In the genomic region with DNA sequence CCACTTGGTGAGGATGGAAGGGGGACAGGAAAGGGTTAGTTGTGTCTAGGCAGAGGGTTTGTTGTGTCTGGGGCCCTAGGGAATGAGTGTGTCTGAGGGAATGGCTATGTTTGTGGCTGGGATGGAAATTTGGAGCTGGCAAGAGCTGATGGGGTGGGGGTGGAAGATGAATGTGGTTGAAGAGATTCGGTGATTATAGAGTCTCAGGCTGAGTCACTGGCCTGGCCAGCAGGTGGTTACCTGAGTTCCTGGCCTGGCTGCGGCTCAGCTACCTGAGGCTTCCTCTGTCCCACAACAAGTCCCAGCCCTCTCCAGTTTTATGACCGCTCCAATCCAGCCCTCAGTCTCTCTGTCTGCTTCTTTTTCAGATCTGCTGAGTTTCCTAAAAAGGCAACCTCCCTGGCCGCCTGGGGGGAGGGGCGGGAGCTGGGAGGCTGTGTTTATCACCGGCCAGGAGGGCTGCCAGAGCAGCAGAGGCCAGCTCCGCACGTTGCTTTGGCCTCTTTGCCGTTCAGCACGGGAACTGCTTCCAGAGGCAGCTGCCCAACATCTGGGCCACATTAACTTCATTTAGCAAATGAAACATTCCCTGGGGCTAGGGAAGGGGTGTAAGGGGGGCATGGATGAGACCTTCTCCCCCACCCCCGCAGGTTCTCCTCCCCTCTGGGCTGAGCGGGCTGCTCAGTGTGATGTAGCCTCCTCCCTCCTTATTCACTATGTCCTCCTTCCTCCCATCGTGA, we compare ENCODE assay signal across 10 cellular contexts. TPM values are rescaled to one million over a fixed set of nuclear protein-coding genes. Genes with fewer than 3 reads are reported as not detected.
DNase-seq lines count a peak whose midpoint lies in the region; ATAC-seq and TF ChIP-seq lines count a peak whose summit lies in the region.
"Had no signal": no experiment of that assay in that cellular context is flagged by ENCODE, and none has a peak within 500 bp of the region (broad histone marks: within the 10 kb centered on the region; RNA-seq: fewer than 3 reads in every experiment).

No MANE protein-coding gene starts in this region.

- H3K27me3 ChIP-seq in left lung: no peaks in the 10 kb centered on the region
- H3K27me3 ChIP-seq in thyroid gland: no peaks in the 10 kb centered on the region

- H3K27ac ChIP-seq in left lung (peak overlapping the region; percentile 38 to 61), thyroid gland (peak overlapping the region; percentile 99)
- H3K27ac ChIP-seq: neutrophil had no signal

- TF ChIP-seq POLR2A in thyroid gland (IDR thresholded peaks at IDR 0.05): peak in 1 of 2 donors; percentile 72

- TF ChIP-seq CTCF in choroid plexus epithelial cell (conservative IDR thresholded peaks at IDR 0.05; ENCODE audit: low read depth, low read length) (no peak), left lung (IDR thresholded peaks at IDR 0.05) (no peak), thyroid gland (IDR thresholded peaks at IDR 0.05) (peak in 2 of 6 experiments; percentile 21 to 38)

- no peak overlapping the region for H3K4me3 ChIP-seq in choroid plexus epithelial cell (ENCODE audit: low read depth, low read length)
- no peak overlapping the region for H3K4me3 ChIP-seq in left lung
- H3K4me3 ChIP-seq in thyroid gland (replicated peaks in 1 of 3): no peak overlapping the region
- H3K4me3 ChIP-seq: HAP-1 had no signal

- no peaks in the 10 kb centered on the region for H3K36me3 ChIP-seq in left lung
- H3K36me3 ChIP-seq in thyroid gland: no peaks in the 10 kb centered on the region
- H3K36me3 ChIP-seq: HAP-1, neutrophil had no signal

- H3K4me1 ChIP-seq in left lung: peaks cover 45 to 57% of the 10 kb centered on the region in 2 donors
- peaks cover 84 to 90% of the 10 kb centered on the region in 2 donors for H3K4me1 ChIP-seq in thyroid gland

- ATAC-seq in left lung (peak; percentile 16), GM21528 (IDR thresholded peaks at IDR 0.05; ENCODE audit: low FRiP score, unreplicated experiment) (no peak), HG03571 (IDR thresholded peaks at IDR 0.05; ENCODE audit: unreplicated experiment) (no peak)

- intact Hi-C loops in left lung (cut with DNase I) (no loop called here), thyroid gland (cut with DNase I) (no loop called here)

- H3K9me3 ChIP-seq in left lung: no peaks in the 10 kb centered on the region
- no peaks in the 10 kb centered on the region for H3K9me3 ChIP-seq in thyroid gland
- H3K9me3 ChIP-seq: HAP-1, neutrophil had no signal

- DNase-seq in choroid plexus epithelial cell (ENCODE audit: low read depth) (peak; percentile 73), left lung (peak in 1 of 2 donors; percentile 73), thyroid gland (peak; percentile 79 to 89), DMS114 treated with DMSO at 0.1 percent for 48 hours (lab: John Stamatoyannopoulos, UW; ENCODE audit: unreplicated experiment) (no peak)
- no peak for DNase-seq in activated effector memory CD4-positive, alpha-beta T cell treated with anti-CD3 and anti-CD28 coated beads, Interleukin-2, amount 50 U/mL, for 16 hours

- TF ChIP-seq EP300 in Ishikawa (IDR thresholded peaks at IDR 0.05; ENCODE audit: borderline replicate concordance): peak; percentile 97

- peak; percentile 37; the same call in 1 of the 2 replicates for TF ChIP-seq RAD21 in Ishikawa (IDR thresholded peaks at IDR 0.05; ENCODE audit: low read depth)

- 13 to 27% methylated on average over 13 of the region's 13 CpGs for WGBS in thyroid gland, 2 donors

TF ChIP-seq in Ishikawa, 13 proteins besides CTCF, POLR2A, EP300 and RAD21:
- TF ChIP-seq TEAD4 (IDR thresholded peaks at IDR 0.05) (peak; percentile 88), ZBTB7A (IDR thresholded peaks at IDR 0.05; ENCODE audit: low read depth) (0 out of 2 replicates have a peak, but pooled peaks have one; percentile 24), TCF12 (IDR thresholded peaks at IDR 0.05; ENCODE audit: low read depth) (peak; percentile 96), YY1 (IDR thresholded peaks at IDR 0.05; ENCODE audit: low read depth) (0 out of 2 replicates have a peak, but pooled peaks have one; percentile 33), CEBPB (IDR thresholded peaks at IDR 0.05) (no peak), TAF1 (IDR thresholded peaks at IDR 0.05; ENCODE audit: low read depth) (0 out of 2 replicates have a peak, but pooled peaks have one; percentile 39), EGR1 (IDR thresholded peaks at IDR 0.05) (peak; percentile 42; the same call in 1 of the 2 replicates), FOXM1 (IDR thresholded peaks at IDR 0.05; ENCODE audit: borderline replicate concordance, low read depth) (peak; percentile 92), NFIC (IDR thresholded peaks at IDR 0.05) (peak; percentile 87), CREB1 (IDR thresholded peaks at IDR 0.05; ENCODE audit: low read depth) (no peak; the same call in 1 of the 2 replicates)
- TF ChIP-seq, protein P1, sequence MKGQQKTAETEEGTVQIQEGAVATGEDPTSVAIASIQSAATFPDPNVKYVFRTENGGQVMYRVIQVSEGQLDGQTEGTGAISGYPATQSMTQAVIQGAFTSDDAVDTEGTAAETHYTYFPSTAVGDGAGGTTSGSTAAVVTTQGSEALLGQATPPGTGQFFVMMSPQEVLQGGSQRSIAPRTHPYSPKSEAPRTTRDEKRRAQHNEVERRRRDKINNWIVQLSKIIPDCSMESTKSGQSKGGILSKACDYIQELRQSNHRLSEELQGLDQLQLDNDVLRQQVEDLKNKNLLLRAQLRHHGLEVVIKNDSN (IDR thresholded peaks at IDR 0.05): peak; percentile 17; the same call in 1 of the 2 replicates
- TF ChIP-seq, protein P2, sequence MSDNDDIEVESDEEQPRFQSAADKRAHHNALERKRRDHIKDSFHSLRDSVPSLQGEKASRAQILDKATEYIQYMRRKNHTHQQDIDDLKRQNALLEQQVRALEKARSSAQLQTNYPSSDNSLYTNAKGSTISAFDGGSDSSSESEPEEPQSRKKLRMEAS (IDR thresholded peaks at IDR 0.05): peak; percentile 68
- TF ChIP-seq, protein P3, sequence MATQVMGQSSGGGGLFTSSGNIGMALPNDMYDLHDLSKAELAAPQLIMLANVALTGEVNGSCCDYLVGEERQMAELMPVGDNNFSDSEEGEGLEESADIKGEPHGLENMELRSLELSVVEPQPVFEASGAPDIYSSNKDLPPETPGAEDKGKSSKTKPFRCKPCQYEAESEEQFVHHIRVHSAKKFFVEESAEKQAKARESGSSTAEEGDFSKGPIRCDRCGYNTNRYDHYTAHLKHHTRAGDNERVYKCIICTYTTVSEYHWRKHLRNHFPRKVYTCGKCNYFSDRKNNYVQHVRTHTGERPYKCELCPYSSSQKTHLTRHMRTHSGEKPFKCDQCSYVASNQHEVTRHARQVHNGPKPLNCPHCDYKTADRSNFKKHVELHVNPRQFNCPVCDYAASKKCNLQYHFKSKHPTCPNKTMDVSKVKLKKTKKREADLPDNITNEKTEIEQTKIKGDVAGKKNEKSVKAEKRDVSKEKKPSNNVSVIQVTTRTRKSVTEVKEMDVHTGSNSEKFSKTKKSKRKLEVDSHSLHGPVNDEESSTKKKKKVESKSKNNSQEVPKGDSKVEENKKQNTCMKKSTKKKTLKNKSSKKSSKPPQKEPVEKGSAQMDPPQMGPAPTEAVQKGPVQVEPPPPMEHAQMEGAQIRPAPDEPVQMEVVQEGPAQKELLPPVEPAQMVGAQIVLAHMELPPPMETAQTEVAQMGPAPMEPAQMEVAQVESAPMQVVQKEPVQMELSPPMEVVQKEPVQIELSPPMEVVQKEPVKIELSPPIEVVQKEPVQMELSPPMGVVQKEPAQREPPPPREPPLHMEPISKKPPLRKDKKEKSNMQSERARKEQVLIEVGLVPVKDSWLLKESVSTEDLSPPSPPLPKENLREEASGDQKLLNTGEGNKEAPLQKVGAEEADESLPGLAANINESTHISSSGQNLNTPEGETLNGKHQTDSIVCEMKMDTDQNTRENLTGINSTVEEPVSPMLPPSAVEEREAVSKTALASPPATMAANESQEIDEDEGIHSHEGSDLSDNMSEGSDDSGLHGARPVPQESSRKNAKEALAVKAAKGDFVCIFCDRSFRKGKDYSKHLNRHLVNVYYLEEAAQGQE (IDR thresholded peaks at IDR 0.05; ENCODE audit: low read depth): no peak

RNA-seq across cellular contexts. Expression of a gene that starts 21.8 kb away (rescaled TPM):
- total RNA-seq in left lung (10 to 100 TPM in 1 of 2 donors, 1 to 10 TPM in 1; 9.4 to 10.9 TPM), thyroid gland (100 to 1,000 TPM; 102 to 260 (median 149) TPM)

RNA-seq across cellular contexts. Expression of a gene that starts 48.3 kb away (rescaled TPM):
- total RNA-seq in left lung: 10 to 100 TPM in 1 of 2 donors, 1 to 10 TPM in 1; 7.4 to 10.3 TPM
- 10 to 100 TPM; 26.5 to 94.1 (median 48.1) TPM for total RNA-seq in thyroid gland

Comparison
In these comparisons a context has a peak if more than half of its experiments do, and no peak if none do; other contexts are left out.
1. DNase-seq: peak in choroid plexus epithelial cell (single experiment) and thyroid gland (2 of 2); none in activated effector memory CD4-positive, alpha-beta T cell treated with anti-CD3 and anti-CD28 coated beads, Interleukin-2, amount 50 U/mL, for 16 hours (single experiment) and DMS114 treated with DMSO at 0.1 percent for 48 hours (single experiment).
2. RNA of a gene that starts 21.8 kb away (total RNA-seq): 102 to 260 TPM in thyroid gland; 9.4 to 10.9 TPM in left lung; every median in the first group is over 4 times any median in the second.